ENCODE assay signal across 24 cellular contexts in genomic region chr6:134921980-134922313, GRCh38. TPM values are rescaled to one million over a fixed set of nuclear protein-coding genes. Genes with fewer than 3 reads are reported as not detected.
DNase-seq lines count a peak whose midpoint lies in the region; ATAC-seq and TF ChIP-seq lines count a peak whose summit lies in the region.
"Had no signal": no experiment of that assay in that cellular context is flagged by ENCODE, and none has a peak within 500 bp of the region (broad histone marks: within the 10 kb centered on the region; RNA-seq: fewer than 3 reads in every experiment).

No MANE protein-coding gene starts in this region.

- H3K27me3 Mint-ChIP-seq in endothelial cell (ENCODE audit: unreplicated experiment), result peaks cover 3% of the 10 kb centered on the region
- H3K27me3 Mint-ChIP-seq: activated B cell treated with CpG ODN at 0.5 μM for 24 hours; activated naive CD8-positive, alpha-beta T cell treated with anti-CD3 and anti-CD28 coated beads for 36 hours had no signal

- H3K36me3 ChIP-seq in SJCRH30 (no peaks in the 10 kb centered on the region), gastrocnemius medialis (no peaks in the 10 kb centered on the region)
- H3K36me3 ChIP-seq: MG63, pancreas had no signal

- H3K9me3 Mint-ChIP-seq in endothelial cell (ENCODE audit: unreplicated experiment), result no peaks in the 10 kb centered on the region
- H3K9me3 Mint-ChIP-seq: activated B cell treated with CpG ODN at 0.5 μM for 24 hours; activated naive CD8-positive, alpha-beta T cell treated with anti-CD3 and anti-CD28 coated beads for 36 hours; activated T-helper 2 cell treated with anti-CD3 and anti-CD28 coated beads, Interferon-gamma antibody, Interleukin-2, Interleukin-4, amounts not matched to agents 10 μg/mL and 5 μg/mL and 100 μg/mL, durations not matched to agents 14 hours and 24 hours and 36 hours; CD8-positive, alpha-beta T cell; nephron progenitor cell had no signal

- H3K9me3 ChIP-seq in SJCRH30 (replicated peaks) (no peaks in the 10 kb centered on the region), gastrocnemius medialis (no peaks in the 10 kb centered on the region)
- H3K9me3 ChIP-seq: MG63, mucosa of descending colon, pancreas, tibial nerve had no signal

- DNase-seq in NCI-H146 (lab: John Stamatoyannopoulos, UW) (peak; percentile 19), NCI-H146 treated with DMSO at 0.1 percent for 48 hours (lab: John Stamatoyannopoulos, UW; ENCODE audit: unreplicated experiment) (no peak), SJCRH30 (peak; percentile 62 to 83), fibroblast of the aortic adventitia (ENCODE audit: low read depth) (peak; percentile 24), gastrocnemius medialis (no peak), cerebellar cortex (ENCODE audit: low spot score) (no peak), NCI-H1048 (lab: John Stamatoyannopoulos, UW) (no peak), endothelial cell (ENCODE audit: low spot score) (no peak)
- DNase-seq: activated B cell treated with CpG ODN at 0.5 μM for 24 hours; activated CD4-positive, alpha-beta T cell treated with anti-CD3 and anti-CD28 coated beads, Interleukin-2, amount 50 U/mL, for 48 hours; activated CD8-positive, alpha-beta memory T cell treated with anti-CD3 and anti-CD28 coated beads, Interleukin-2, amount 50 U/mL, for 4 hours; activated naive CD8-positive, alpha-beta T cell treated with anti-CD3 and anti-CD28 coated beads for 36 hours; CD8-positive, alpha-beta T cell; GM23248; MG63; mucosa of descending colon; NCI-H748 treated with DMSO at 0.1 percent for 48 hours; nephron progenitor cell; pancreas; SW 1271; T1000 had no signal

- H3K27ac ChIP-seq in SJCRH30 (no peak overlapping the region), gastrocnemius medialis (peak overlapping the region in 1 of 4 donors; percentile 59)
- H3K27ac ChIP-seq: 22Rv1, GM23248, pancreas, tibial nerve had no signal

- no peak for TF ChIP-seq CTCF in fibroblast of the aortic adventitia (IDR thresholded peaks at IDR 0.05; ENCODE audit: insufficient read depth, low read length)
- TF ChIP-seq CTCF in gastrocnemius medialis (IDR thresholded peaks at IDR 0.05 in 4 of 5, conservative IDR thresholded peaks at IDR 0.05 in 1 of 5), result no peak
- TF ChIP-seq CTCF in endothelial cell (IDR thresholded peaks at IDR 0.05; ENCODE audit: unreplicated experiment), result no peak

- intact Hi-C loops in gastrocnemius medialis (cut with DNase I; ENCODE audit: low total_unique reads), result no loop called here

- ATAC-seq in gastrocnemius medialis, result peak; percentile 23 to 24
- ATAC-seq: CD8-positive, alpha-beta T cell; mucosa of descending colon; pancreas had no signal

- H3K4me3 ChIP-seq in SJCRH30 (no peak overlapping the region), fibroblast of the aortic adventitia (ENCODE audit: low read depth, low read length) (no peak overlapping the region), gastrocnemius medialis (no peak overlapping the region)
- H3K4me3 ChIP-seq: GM23248, MG63, mucosa of descending colon, pancreas, tibial nerve had no signal

- no peak overlapping the region for H3K27ac Mint-ChIP-seq in endothelial cell (ENCODE audit: unreplicated experiment)
- H3K27ac Mint-ChIP-seq: activated B cell treated with CpG ODN at 0.5 μM for 24 hours; activated naive CD8-positive, alpha-beta T cell treated with anti-CD3 and anti-CD28 coated beads for 36 hours; activated T-helper 2 cell treated with anti-CD3 and anti-CD28 coated beads, Interferon-gamma antibody, Interleukin-2, Interleukin-4, amounts not matched to agents 10 μg/mL and 5 μg/mL and 100 μg/mL, durations not matched to agents 14 hours and 24 hours and 36 hours; CD8-positive, alpha-beta T cell; nephron progenitor cell had no signal

- in situ Hi-C loops in gastrocnemius medialis (cut with MboI; ENCODE audit: low sequenced_read_pairs in 4 of 4), result no loop called here

- H3K4me3 Mint-ChIP-seq in endothelial cell (ENCODE audit: unreplicated experiment), result no peak overlapping the region
- H3K4me3 Mint-ChIP-seq: activated B cell treated with CpG ODN at 0.5 μM for 24 hours; activated naive CD8-positive, alpha-beta T cell treated with anti-CD3 and anti-CD28 coated beads for 36 hours; CD8-positive, alpha-beta T cell; nephron progenitor cell had no signal

- H3K4me1 Mint-ChIP-seq in endothelial cell (ENCODE audit: unreplicated experiment), result peaks cover 6% of the 10 kb centered on the region
- H3K4me1 Mint-ChIP-seq: activated B cell treated with CpG ODN at 0.5 μM for 24 hours; activated naive CD8-positive, alpha-beta T cell treated with anti-CD3 and anti-CD28 coated beads for 36 hours; nephron progenitor cell had no signal

- H3K4me1 ChIP-seq in SJCRH30 (no peaks in the 10 kb centered on the region; the same call in 1 of the 2 replicates), gastrocnemius medialis (no peaks in the 10 kb centered on the region)
- H3K4me1 ChIP-seq: pancreas, tibial nerve had no signal

- H3K27me3 ChIP-seq in SJCRH30, result no peaks in the 10 kb centered on the region
- H3K27me3 ChIP-seq in gastrocnemius medialis, result no peaks in the 10 kb centered on the region
- H3K27me3 ChIP-seq: MG63, pancreas, tibial nerve had no signal

- TF ChIP-seq POLR2A in gastrocnemius medialis (IDR thresholded peaks at IDR 0.05), result no peak

- H3K36me3 Mint-ChIP-seq in endothelial cell (ENCODE audit: low read depth, unreplicated experiment), result no peaks in the 10 kb centered on the region

RNA-seq across cellular contexts. Expression of gene ALDH8A1, which starts 28.0 kb away (rescaled TPM):
- 0.08 TPM in 1 of 2 replicates, not detected in the other for total RNA-seq in SJCRH30 (2014; rRNA removed; shearing (Covaris generic))
- total RNA-seq in fibroblast of the aortic adventitia (ENCODE audit: low replicate concordance), result 0.09 and 0.16 TPM in 2 replicates
- total RNA-seq in gastrocnemius medialis, result 1 to 10 TPM in 1 of 4 donors, under 1 TPM in 2, not detected in 1; 0.55 to 2.1 (median 0.58) TPM
- total RNA-seq in endothelial cell (ENCODE audit: unreplicated experiment), result 0.15 TPM
- total RNA-seq: GM23248 had no signal

Comparison
In these comparisons a context has a peak if more than half of its experiments do, and no peak if none do; other contexts are left out.
1. DNase-seq: peak in NCI-H146 (single experiment), SJCRH30 (2 of 2) and fibroblast of the aortic adventitia (single experiment); none in NCI-H146 treated with DMSO at 0.1 percent for 48 hours (single experiment), gastrocnemius medialis (0 of 2), cerebellar cortex (single experiment), NCI-H1048 (single experiment) and endothelial cell (single experiment).